Comparison of ENCODE assay signal across 9 cellular contexts in the genomic region with DNA sequence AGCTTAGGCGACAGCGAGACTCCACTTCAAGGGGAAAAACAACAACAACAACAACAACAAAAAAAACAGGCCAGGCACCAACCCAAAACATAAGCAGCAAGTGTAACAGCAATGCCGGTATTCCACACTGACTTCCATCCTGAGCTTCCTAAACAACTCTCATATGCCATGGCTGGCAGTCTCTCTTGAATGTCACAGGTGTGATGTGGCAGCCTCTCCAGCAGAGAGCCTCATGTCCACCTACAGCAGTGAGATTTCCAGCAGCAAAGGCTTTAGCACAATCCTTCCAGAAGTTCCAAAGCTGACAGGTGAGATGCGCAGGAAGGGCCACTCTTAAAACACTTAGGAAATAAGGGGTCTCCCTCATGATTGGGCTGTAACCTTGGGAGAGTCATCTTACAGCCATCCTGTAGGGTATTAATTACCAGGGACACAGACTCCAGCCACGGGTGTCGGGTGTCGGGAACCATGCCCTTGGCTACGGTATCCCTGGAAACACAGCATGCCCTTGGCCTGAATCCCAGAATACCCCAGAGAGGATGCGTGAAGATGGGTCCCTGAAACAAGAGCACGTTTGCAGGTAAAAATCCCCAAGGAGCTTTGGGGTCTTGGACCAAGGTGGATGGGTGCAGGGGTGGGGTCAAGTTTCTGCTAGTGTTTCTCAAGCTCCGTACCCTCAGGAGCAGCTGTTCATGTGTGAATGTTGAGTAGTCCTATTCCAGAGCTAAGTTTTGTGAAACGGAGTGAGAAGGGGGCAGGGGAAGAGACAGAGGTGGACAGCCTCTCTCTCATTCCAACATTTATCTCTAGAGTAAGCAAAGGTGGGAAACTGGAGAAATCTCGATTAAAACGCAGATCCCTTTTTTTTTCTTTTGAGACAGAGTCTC. TPM values are rescaled to one million over a fixed set of nuclear protein-coding genes. Genes with fewer than 3 reads are reported as not detected.
DNase-seq lines count a peak whose midpoint lies in the region; ATAC-seq and TF ChIP-seq lines count a peak whose summit lies in the region.
"Had no signal": no experiment of that assay in that cellular context is flagged by ENCODE, and none has a peak within 500 bp of the region (broad histone marks: within the 10 kb centered on the region; RNA-seq: fewer than 3 reads in every experiment).

No MANE protein-coding gene starts in this region.

- H3K27ac ChIP-seq in SK-N-SH (ENCODE audit: low read depth in 2 of 2, low read length in 1 of 2): no peak overlapping the region

- peaks cover 97% of the 10 kb centered on the region for H3K79me2 ChIP-seq in SK-N-SH (ENCODE audit: insufficient read depth)

- DNase-seq in DMS 273 treated with DMSO at 0.1 percent for 48 hours (lab: John Stamatoyannopoulos, UW) (peak; percentile 73), M059J (ENCODE audit: low read depth) (peak; percentile 74), SK-N-SH (peak; percentile 80), left kidney (ENCODE audit: low read depth, low spot score) (peak; percentile 95), mesenteric fat pad (ENCODE audit: low spot score) (no peak)
- DNase-seq in activated T-helper 1 cell treated with anti-CD3 and anti-CD28 coated beads, Interleukin-12 subunit alpha, Interleukin-12 subunit beta, Interleukin-2, Interleukin-4 antibody, amounts not matched to agents 30 ng/mL and 10 ng/mL and 1 ng/mL, durations not matched to agents 14 hours and 24 hours and 36 hours (ENCODE audit: low spot score): no peak
- DNase-seq: activated CD4-positive, alpha-beta T cell treated with anti-CD3 and anti-CD28 coated beads for 36 hours had no signal

- H3F3A ChIP-seq in SK-N-SH (replicated peaks; ENCODE audit: insufficient read depth): no peaks in the 10 kb centered on the region

- H3K27ac Mint-ChIP-seq in activated T-helper 1 cell treated with anti-CD3 and anti-CD28 coated beads, Interleukin-12 subunit alpha, Interleukin-12 subunit beta, Interleukin-2, Interleukin-4 antibody, amounts not matched to agents 30 ng/mL and 10 ng/mL and 1 ng/mL, durations not matched to agents 14 hours and 24 hours and 36 hours: no peak overlapping the region
- H3K27ac Mint-ChIP-seq: activated CD4-positive, alpha-beta T cell treated with anti-CD3 and anti-CD28 coated beads for 36 hours had no signal

- CTCF ChIA-PET in SK-N-SH (lab: Yijun Ruan, JAX): interaction anchor here (0.5 to 1.7 kb wide), 15 partner anchors 7 to 166 kb away, joined by 3 to 8 read pairs (median 3); no protein-coding TSS in a partner anchor

- no peak for TF ChIP-seq EP300 in SK-N-SH (IDR thresholded peaks at IDR 0.05; ENCODE audit: borderline replicate concordance in 1 of 2, low read depth in 1 of 2, low read length in 1 of 2)

- no peaks in the 10 kb centered on the region for H3K9me3 ChIP-seq in SK-N-SH

- H3K9me3 Mint-ChIP-seq in activated T-helper 1 cell treated with anti-CD3 and anti-CD28 coated beads, Interleukin-12 subunit alpha, Interleukin-12 subunit beta, Interleukin-2, Interleukin-4 antibody, amounts not matched to agents 30 ng/mL and 10 ng/mL and 1 ng/mL, durations not matched to agents 14 hours and 24 hours and 36 hours: no peaks in the 10 kb centered on the region

- no peaks in the 10 kb centered on the region for H3K27me3 Mint-ChIP-seq in activated T-helper 1 cell treated with anti-CD3 and anti-CD28 coated beads, Interleukin-12 subunit alpha, Interleukin-12 subunit beta, Interleukin-2, Interleukin-4 antibody, amounts not matched to agents 30 ng/mL and 10 ng/mL and 1 ng/mL, durations not matched to agents 14 hours and 24 hours and 36 hours (ENCODE audit: insufficient read depth)
- H3K27me3 Mint-ChIP-seq: activated CD4-positive, alpha-beta T cell treated with anti-CD3 and anti-CD28 coated beads for 36 hours had no signal

- peaks cover 34% of the 10 kb centered on the region for H3K4me1 Mint-ChIP-seq in activated T-helper 1 cell treated with anti-CD3 and anti-CD28 coated beads, Interleukin-12 subunit alpha, Interleukin-12 subunit beta, Interleukin-2, Interleukin-4 antibody, amounts not matched to agents 30 ng/mL and 10 ng/mL and 1 ng/mL, durations not matched to agents 14 hours and 24 hours and 36 hours (ENCODE audit: low read depth)

- POLR2A ChIA-PET in SK-N-SH (lab: Yijun Ruan, JAX): no interaction called here

- H3K36me3 ChIP-seq in SK-N-SH (replicated peaks in 1 of 2; ENCODE audit: control insufficient read depth in 1 of 2, insufficient read depth in 2 of 2, low read length in 1 of 2): no peaks in the 10 kb centered on the region

- H3K9me2 ChIP-seq in SK-N-SH: no peaks in the 10 kb centered on the region

- no peak overlapping the region for H3K4me3 Mint-ChIP-seq in activated T-helper 1 cell treated with anti-CD3 and anti-CD28 coated beads, Interleukin-12 subunit alpha, Interleukin-12 subunit beta, Interleukin-2, Interleukin-4 antibody, amounts not matched to agents 30 ng/mL and 10 ng/mL and 1 ng/mL, durations not matched to agents 14 hours and 24 hours and 36 hours
- H3K4me3 Mint-ChIP-seq: activated CD4-positive, alpha-beta T cell treated with anti-CD3 and anti-CD28 coated beads for 36 hours had no signal

- peaks cover 0 to 18% of the 10 kb centered on the region in 2 experiments; a peak in 1 of 4 replicates for H3K4me1 ChIP-seq in SK-N-SH (ENCODE audit: control insufficient read depth in 1 of 2, insufficient read depth in 2 of 2, low read depth in 1 of 2, low read length in 1 of 2)

- peaks cover 3% of the 10 kb centered on the region for H3K36me3 Mint-ChIP-seq in activated T-helper 1 cell treated with anti-CD3 and anti-CD28 coated beads, Interleukin-12 subunit alpha, Interleukin-12 subunit beta, Interleukin-2, Interleukin-4 antibody, amounts not matched to agents 30 ng/mL and 10 ng/mL and 1 ng/mL, durations not matched to agents 14 hours and 24 hours and 36 hours (ENCODE audit: low read depth)

- H2AFZ ChIP-seq in SK-N-SH (ENCODE audit: low read depth): no peak overlapping the region

- H3K27me3 ChIP-seq in SK-N-SH (ENCODE audit: insufficient read depth): no peaks in the 10 kb centered on the region

- H4K20me1 ChIP-seq in SK-N-SH (ENCODE audit: insufficient read depth): peaks cover 61% of the 10 kb centered on the region

- peak; percentile 22; the same call in 1 of the 2 replicates for TF ChIP-seq RAD21 in SK-N-SH (IDR thresholded peaks at IDR 0.05; ENCODE audit: low read length)

- WGBS in SK-N-SH (ENCODE audit: low lambda C conversion rate): 62% methylated on average over 9 of the region's 14 CpGs

- no peak overlapping the region for H3K4me3 ChIP-seq in SK-N-SH (ENCODE audit: low read depth in 2 of 2, low read length in 1 of 2)

- no peak for ATAC-seq in GM21360 (IDR thresholded peaks at IDR 0.05; ENCODE audit: unreplicated experiment)
- ATAC-seq in HG03469 (IDR thresholded peaks at IDR 0.05; ENCODE audit: unreplicated experiment): no peak
- ATAC-seq: activated CD4-positive, alpha-beta T cell treated with anti-CD3 and anti-CD28 coated beads for 36 hours had no signal

- H3K4me2 ChIP-seq in SK-N-SH: peak overlapping the region; percentile 41; the same call in 1 of the 2 replicates

- TF ChIP-seq CTCF in SK-N-SH (IDR thresholded peaks at IDR 0.05): no peak; the same call in 1 of the 2 replicates

- no peak overlapping the region for H3K9ac ChIP-seq in SK-N-SH

- intact Hi-C loops in activated T-helper 1 cell treated with anti-CD3 and anti-CD28 coated beads, Interleukin-12 subunit alpha, Interleukin-12 subunit beta, Interleukin-2, Interleukin-4 antibody, amounts not matched to agents 30 ng/mL and 10 ng/mL and 1 ng/mL, durations not matched to agents 14 hours and 24 hours and 36 hours (cut with micrococcal nuclease): no loop called here

TF ChIP-seq in SK-N-SH, 30 proteins besides CTCF, POLR2A, EP300 and RAD21 (continues in another document):
- TF ChIP-seq GABPA (IDR thresholded peaks at IDR 0.05; ENCODE audit: low read depth) (no peak), NRF1 (IDR thresholded peaks at IDR 0.05; ENCODE audit: low read depth, low read length) (no peak), GATA2 (CRISPR knock-in tag; IDR thresholded peaks at IDR 0.05) (no peak), YY1 (IDR thresholded peaks at IDR 0.05; ENCODE audit: low read depth) (no peak), ELF1 (IDR thresholded peaks at IDR 0.05) (no peak), RFX5 (IDR thresholded peaks at IDR 0.05; ENCODE audit: low read length) (no peak)
- TF ChIP-seq, protein P1, sequence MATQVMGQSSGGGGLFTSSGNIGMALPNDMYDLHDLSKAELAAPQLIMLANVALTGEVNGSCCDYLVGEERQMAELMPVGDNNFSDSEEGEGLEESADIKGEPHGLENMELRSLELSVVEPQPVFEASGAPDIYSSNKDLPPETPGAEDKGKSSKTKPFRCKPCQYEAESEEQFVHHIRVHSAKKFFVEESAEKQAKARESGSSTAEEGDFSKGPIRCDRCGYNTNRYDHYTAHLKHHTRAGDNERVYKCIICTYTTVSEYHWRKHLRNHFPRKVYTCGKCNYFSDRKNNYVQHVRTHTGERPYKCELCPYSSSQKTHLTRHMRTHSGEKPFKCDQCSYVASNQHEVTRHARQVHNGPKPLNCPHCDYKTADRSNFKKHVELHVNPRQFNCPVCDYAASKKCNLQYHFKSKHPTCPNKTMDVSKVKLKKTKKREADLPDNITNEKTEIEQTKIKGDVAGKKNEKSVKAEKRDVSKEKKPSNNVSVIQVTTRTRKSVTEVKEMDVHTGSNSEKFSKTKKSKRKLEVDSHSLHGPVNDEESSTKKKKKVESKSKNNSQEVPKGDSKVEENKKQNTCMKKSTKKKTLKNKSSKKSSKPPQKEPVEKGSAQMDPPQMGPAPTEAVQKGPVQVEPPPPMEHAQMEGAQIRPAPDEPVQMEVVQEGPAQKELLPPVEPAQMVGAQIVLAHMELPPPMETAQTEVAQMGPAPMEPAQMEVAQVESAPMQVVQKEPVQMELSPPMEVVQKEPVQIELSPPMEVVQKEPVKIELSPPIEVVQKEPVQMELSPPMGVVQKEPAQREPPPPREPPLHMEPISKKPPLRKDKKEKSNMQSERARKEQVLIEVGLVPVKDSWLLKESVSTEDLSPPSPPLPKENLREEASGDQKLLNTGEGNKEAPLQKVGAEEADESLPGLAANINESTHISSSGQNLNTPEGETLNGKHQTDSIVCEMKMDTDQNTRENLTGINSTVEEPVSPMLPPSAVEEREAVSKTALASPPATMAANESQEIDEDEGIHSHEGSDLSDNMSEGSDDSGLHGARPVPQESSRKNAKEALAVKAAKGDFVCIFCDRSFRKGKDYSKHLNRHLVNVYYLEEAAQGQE (IDR thresholded peaks at IDR 0.05; ENCODE audit: low read depth, low read length): no peak
- TF ChIP-seq, protein P2, sequence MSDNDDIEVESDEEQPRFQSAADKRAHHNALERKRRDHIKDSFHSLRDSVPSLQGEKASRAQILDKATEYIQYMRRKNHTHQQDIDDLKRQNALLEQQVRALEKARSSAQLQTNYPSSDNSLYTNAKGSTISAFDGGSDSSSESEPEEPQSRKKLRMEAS (IDR thresholded peaks at IDR 0.05; ENCODE audit: low read depth): no peak

RNA-seq across cellular contexts. Expression of a gene that starts 31.4 kb away (rescaled TPM):
- total RNA-seq in M059J (2014; rRNA removed; shearing (Covaris generic)): 58.6 and 97.5 TPM in 2 replicates
- 23.1 and 59.6 TPM in 2 replicates for polyA plus RNA-seq in SK-N-SH (2012; rRNA removed)
- polyA plus RNA-seq in SK-N-SH (2012; cell fraction: cytosol; rRNA removed): 41.2 and 50.0 TPM in 2 replicates
- polyA plus RNA-seq in SK-N-SH (2012; cell fraction: nucleus; rRNA removed): 82.8 and 84.4 TPM in 2 replicates
- total RNA-seq in activated T-helper 1 cell treated with anti-CD3 and anti-CD28 coated beads, Interleukin-12 subunit alpha, Interleukin-12 subunit beta, Interleukin-2, Interleukin-4 antibody, amounts not matched to agents 30 ng/mL and 10 ng/mL and 1 ng/mL, durations not matched to agents 14 hours and 24 hours and 36 hours: 48.0 and 48.6 TPM in 2 replicates
- 43.6 TPM for total RNA-seq in mesenteric fat pad

Comparison
In these comparisons a context has a peak if more than half of its experiments do, and no peak if none do; other contexts are left out.
1. DNase-seq: peak in DMS 273 treated with DMSO at 0.1 percent for 48 hours (single experiment), M059J (single experiment), SK-N-SH (single experiment) and left kidney (single experiment); none in activated T-helper 1 cell treated with anti-CD3 and anti-CD28 coated beads, Interleukin-12 subunit alpha, Interleukin-12 subunit beta, Interleukin-2, Interleukin-4 antibody, amounts not matched to agents 30 ng/mL and 10 ng/mL and 1 ng/mL, durations not matched to agents 14 hours and 24 hours and 36 hours (single experiment) and mesenteric fat pad (single experiment).